ENCODE assay signal across 8 cellular contexts in genomic region chr14:63854330-63854729, GRCh38. TPM values are rescaled to one million over a fixed set of nuclear protein-coding genes. Genes with fewer than 3 reads are reported as not detected.
DNase-seq lines count a peak whose midpoint lies in the region; ATAC-seq, FAIRE-seq and TF ChIP-seq lines count a peak whose summit lies in the region.

No MANE protein-coding gene starts in this region.

- no peak overlapping the region for H3K9ac ChIP-seq in K562 (ENCODE audit: insufficient read depth in 1 of 2, low read depth in 2 of 2, low read length in 2 of 2)

- 11% methylated on average over 5 of the region's 5 CpGs for WGBS in K562 (ENCODE audit: insufficient coverage, low coverage, missing lambda C conversion rate)
- WGBS in mesodermal cell (ENCODE audit: insufficient coverage in 2 of 2), 2 experiments: 21 to 24% methylated on average over 3 of the region's 5 CpGs

- no peak for TF ChIP-seq CTCF in right atrium auricular region (IDR thresholded peaks at IDR 0.05)
- no peak for TF ChIP-seq CTCF in K562 (IDR thresholded peaks at IDR 0.05 in 2 of 3, conservative IDR thresholded peaks at IDR 0.05 in 1 of 3; ENCODE audit: insufficient read depth in 2 of 3, low read depth in 1 of 3, low read length in 3 of 3)

- H3K27ac ChIP-seq in right atrium auricular region (peak overlapping the region; percentile 86 to 91), K562 (ENCODE audit: extremely low read depth, low read depth, low read length) (no peak overlapping the region), mesodermal cell (ENCODE audit: low read depth, low read length, severe bottlenecking) (no peak overlapping the region), substantia nigra (ENCODE audit: low read depth, low read length, poor library complexity, severe bottlenecking) (no peak overlapping the region)

- H3K9me3 ChIP-seq in right atrium auricular region (no peaks in the 10 kb centered on the region), K562 (replicated peaks; ENCODE audit: control insufficient read depth, insufficient read depth, low read depth, low read length) (no peaks in the 10 kb centered on the region), mesodermal cell (ENCODE audit: control insufficient read depth, low read length) (no peaks in the 10 kb centered on the region)

- BruUV-seq in K562 (replicated peaks; lab: Mats Ljungman, UMichigan): no TSS peak

- no peak for DNase-seq in right atrium auricular region (ENCODE audit: low spot score)
- DNase-seq in cardiac septum (ENCODE audit: low spot score): no peak
- no peak for DNase-seq in K562 (ENCODE audit: extremely low read depth in 1 of 4, low spot score in 3 of 4)
- no peak for DNase-seq in NCI-H128 (lab: John Stamatoyannopoulos, UW; ENCODE audit: unreplicated experiment)
- no peak for DNase-seq in NOMO-1 treated with DMSO at 0.1 percent for 48 hours (lab: John Stamatoyannopoulos, UW; ENCODE audit: unreplicated experiment)
- no peak for DNase-seq in substantia nigra (lab: John Stamatoyannopoulos, UW)
- DNase-seq in NCI-H748 (lab: John Stamatoyannopoulos, UW; ENCODE audit: unreplicated experiment): no peak

- FAIRE-seq in K562 (lab: Jason Lieb, UNC): no peak

- H3K9me1 ChIP-seq in K562 (ENCODE audit: control insufficient read depth, insufficient read depth, low read length): no peaks in the 10 kb centered on the region

- no peak overlapping the region for H3K4me2 ChIP-seq in K562 (ENCODE audit: insufficient read depth, low read length)

- CTCF ChIA-PET in K562 (lab: Yijun Ruan, JAX; ENCODE audit: low intra/inter-chr PET ratio): no interaction called here

- no peaks in the 10 kb centered on the region for H4K20me1 ChIP-seq in K562 (replicated peaks; ENCODE audit: control insufficient read depth, insufficient read depth, low read length)

- TF ChIP-seq POLR2A in K562 (conservative IDR thresholded peaks at IDR 0.05): no peak

- in situ Hi-C loops in K562 (cut with MboI): no loop called here

- POLR2A ChIA-PET in K562 (lab: Yijun Ruan, JAX): interaction anchor here (0.7 kb wide), 1 partner anchor 10 kb away, joined by 3 read pairs; no protein-coding TSS in a partner anchor

- no peak for TF ChIP-seq EP300 in K562 (IDR thresholded peaks at IDR 0.05; ENCODE audit: low read length)

- intact Hi-C loops in cardiac septum (cut with DNase I) (loop anchor here (1.0 to 10.0 kb wide), 3 partner anchors 21 to 130 kb away; no protein-coding TSS in a partner anchor), K562 (cut with micrococcal nuclease) (no loop called here)

- no peak for TF ChIP-seq RAD21 in K562 (CRISPR knock-in tag; conservative IDR thresholded peaks at IDR 0.05 in 1 of 2, IDR thresholded peaks at IDR 0.05 in 1 of 2)

- H3K4me1 ChIP-seq in right atrium auricular region (peaks cover 0 to 37% of the 10 kb centered on the region in 2 donors), K562 (replicated peaks in 1 of 2; ENCODE audit: control insufficient read depth in 2 of 2, insufficient read depth in 2 of 2, low read length in 2 of 2) (peaks cover 0 to 13% of the 10 kb centered on the region in 2 experiments; a peak in 2 of 5 replicates), mesodermal cell (ENCODE audit: control insufficient read depth, insufficient read depth, low read length, poor library complexity, severe bottlenecking) (no peaks in the 10 kb centered on the region)

- no peak overlapping the region for H2AFZ ChIP-seq in K562 (ENCODE audit: low read depth, low read length)

- no peaks in the 10 kb centered on the region for H3K79me2 ChIP-seq in K562 (ENCODE audit: control insufficient read depth, insufficient read depth, low read length)

- H3K27me3 ChIP-seq in right atrium auricular region (no peaks in the 10 kb centered on the region), K562 (ENCODE audit: control insufficient read depth in 2 of 2, insufficient read depth in 2 of 2, low read length in 2 of 2) (peaks cover 8 to 14% of the 10 kb centered on the region in 2 experiments; a peak in 4 of 5 replicates)

- H3K4me3 ChIP-seq in right atrium auricular region (peak overlapping the region; percentile 56 to 87), K562 (no peak overlapping the region), mesodermal cell (ENCODE audit: extremely low read depth, insufficient read depth, low read length, poor library complexity, severe bottlenecking) (peak overlapping the region; percentile 61)

- H3K36me3 ChIP-seq in right atrium auricular region (no peaks in the 10 kb centered on the region), K562 (ENCODE audit: control insufficient read depth, insufficient read depth, low read length) (no peaks in the 10 kb centered on the region), mesodermal cell (ENCODE audit: control insufficient read depth, insufficient read depth, low read length) (no peaks in the 10 kb centered on the region)

- ATAC-seq in K562: no peak

TF ChIP-seq in K562, 482 proteins besides CTCF, POLR2A, EP300 and RAD21:
- TF ChIP-seq GTF3C2 (IDR thresholded peaks at IDR 0.05; ENCODE audit: borderline replicate concordance, extremely low read depth, insufficient read length): no peak
- peak; percentile 88 for TF ChIP-seq CBX8 (IDR thresholded peaks at IDR 0.05; ENCODE audit: borderline replicate concordance, extremely low read depth, low read depth, low read length, poor library complexity, severe bottlenecking)
- no peak for TF ChIP-seq ID3 (CRISPR knock-in tag; IDR thresholded peaks at IDR 0.05)
- TF ChIP-seq ID3 (tag; IDR thresholded peaks at IDR 0.05): no peak
- TF ChIP-seq MXD1 (CRISPR knock-in tag; IDR thresholded peaks at IDR 0.05; ENCODE audit: borderline replicate concordance, poor library complexity, severe bottlenecking): no peak
- no peak for TF ChIP-seq KLF13 (tag; IDR thresholded peaks at IDR 0.05; ENCODE audit: borderline replicate concordance, low read depth)
- TF ChIP-seq CBX2 (IDR thresholded peaks at IDR 0.05; ENCODE audit: insufficient read depth, low read length, poor library complexity, severe bottlenecking): peak; percentile 81

RNA-seq across cellular contexts. Expression of gene SYNE2, which starts 1.5 kb away (rescaled TPM):
- 100 to 1,000 TPM; 149 to 202 TPM for total RNA-seq in right atrium auricular region
- 61.4 TPM for total RNA-seq in cardiac septum
- 0.12 and 0.76 TPM in 2 replicates for total RNA-seq in K562 (2011; cell fraction: chromatin; rRNA removed; ENCODE audit: low replicate concordance)
- total RNA-seq in K562 (2011; cell fraction: nucleolus; rRNA removed): 0.17 and 0.92 TPM in 2 replicates
- 0.44 and 1.2 TPM in 2 replicates for total RNA-seq in K562 (2011; cell fraction: nucleoplasm; rRNA removed)
- 0.09 and 0.20 TPM in 2 replicates for total RNA-seq in K562 (2014; rRNA removed)
- 0.11 and 0.38 TPM in 2 replicates for total RNA-seq in K562 (2014; rRNA removed; fragmentation: Illumina TruSeq; extraction: Trizol)
- 0.25 and 0.26 TPM in 2 replicates for total RNA-seq in K562 (2015; rRNA removed; fragmentation: Illumina TruSeq; extraction: Trizol)
- total RNA-seq in K562 (2021): 0.53 and 0.81 TPM in 2 replicates
- polyA plus RNA-seq in K562 (2011; rRNA removed): 0.06 and 0.23 TPM in 2 replicates
- 0.06 and 0.18 TPM in 2 replicates for polyA plus RNA-seq in K562 (2011; cell fraction: cytosol; rRNA removed)
- polyA plus RNA-seq in K562 (2011; cell fraction: nucleus; rRNA removed): 0.07 and 0.18 TPM in 2 replicates
- 0.57 and 1.7 TPM in 2 replicates for polyA plus RNA-seq in K562 (2012)
- polyA plus RNA-seq in K562 (2014; fragmentation: Illumina TruSeq; extraction: Trizol): 0.06 and 0.07 TPM in 2 replicates
- polyA plus RNA-seq in K562 (2014; fragmentation: Nextera tagmentation; extraction: Ambion mirVana): under 1 TPM; 0.06 to 0.11 TPM
- polyA plus RNA-seq in K562 (2014; rRNA removed): 0.13 and 0.20 TPM in 2 replicates
- 0.24 and 0.77 TPM in 2 replicates for polyA minus RNA-seq in K562 (2011; rRNA and poly(A)+ RNA removed)
- polyA minus RNA-seq in K562 (2011; cell fraction: cytosol; rRNA and poly(A)+ RNA removed): 0.86 and 1.1 TPM in 2 replicates
- polyA minus RNA-seq in K562 (2011; cell fraction: nucleus; rRNA and poly(A)+ RNA removed): 0.22 and 0.27 TPM in 2 replicates
- polyA plus RNA-seq in mesodermal cell (2013, experiment 1 of 2): 10.5 TPM
- 9.1 TPM for polyA plus RNA-seq in mesodermal cell (2013, experiment 2 of 2)

Comparison
In these comparisons a context has a peak if more than half of its experiments do, and no peak if none do; other contexts are left out.
1. H3K27ac ChIP-seq: peak in right atrium auricular region (2 of 2); none in K562 (single experiment), mesodermal cell (single experiment) and substantia nigra (single experiment).
2. RNA of gene SYNE2, which starts 1.5 kb away (total RNA-seq): 149 to 202 TPM in right atrium auricular region and 61.4 TPM in cardiac septum (single experiment); 0.09 to 1.2 TPM in K562; every median in the first group is over 10 times any median in the second.